9 cellular contexts compared by ENCODE assay signal in genomic region chr2:167127135-167127534, GRCh38.
DNase-seq lines count a peak whose midpoint lies in the region; ATAC-seq and TF ChIP-seq lines count a peak whose summit lies in the region.
"Had no signal": no experiment of that assay in that cellular context is flagged by ENCODE, and none has a peak within 500 bp of the region (broad histone marks: within the 10 kb centered on the region; RNA-seq: fewer than 3 reads in every experiment).

No MANE protein-coding gene starts in this region.

- POLR2A ChIA-PET in RWPE1 (lab: Yijun Ruan, JAX; ENCODE audit: low non-redundant PET): no interaction called here

- H3K4me3 ChIP-seq in AG10803 (ENCODE audit: low read length): no peak overlapping the region
- H3K4me3 ChIP-seq: adrenal gland had no signal

- CTCF ChIA-PET in RWPE1 (lab: Yijun Ruan, JAX): interaction anchor here (0.5 kb wide), 1 partner anchor 87 kb away, joined by 4 read pairs; no protein-coding TSS in a partner anchor

- TF ChIP-seq CTCF in AG10803 (conservative IDR thresholded peaks at IDR 0.05; ENCODE audit: low read length) (peak; percentile 48), RWPE1 (conservative IDR thresholded peaks at IDR 0.05; ENCODE audit: low read depth) (no peak)

- ATAC-seq in GM21529 (IDR thresholded peaks at IDR 0.05; ENCODE audit: unreplicated experiment) (no peak), HG02642 (IDR thresholded peaks at IDR 0.05; ENCODE audit: poor library complexity, unreplicated experiment) (no peak), GM18498 (IDR thresholded peaks at IDR 0.05; ENCODE audit: unreplicated experiment) (no peak)

- DNase-seq in AG10803 (ENCODE audit: low read depth) (peak; percentile 43), HT-29 (ENCODE audit: low spot score) (peak; percentile 23), RWPE1 (ENCODE audit: low spot score) (peak; percentile 10), foreskin melanocyte (peak; percentile 13), NCI-H2081 treated with DMSO at 0.1 percent for 48 hours (lab: John Stamatoyannopoulos, UW) (no peak)
- DNase-seq: adrenal gland had no signal

- no peak overlapping the region for H3K27ac ChIP-seq in RWPE1
- H3K27ac ChIP-seq: adrenal gland had no signal
